In the genomic region with DNA sequence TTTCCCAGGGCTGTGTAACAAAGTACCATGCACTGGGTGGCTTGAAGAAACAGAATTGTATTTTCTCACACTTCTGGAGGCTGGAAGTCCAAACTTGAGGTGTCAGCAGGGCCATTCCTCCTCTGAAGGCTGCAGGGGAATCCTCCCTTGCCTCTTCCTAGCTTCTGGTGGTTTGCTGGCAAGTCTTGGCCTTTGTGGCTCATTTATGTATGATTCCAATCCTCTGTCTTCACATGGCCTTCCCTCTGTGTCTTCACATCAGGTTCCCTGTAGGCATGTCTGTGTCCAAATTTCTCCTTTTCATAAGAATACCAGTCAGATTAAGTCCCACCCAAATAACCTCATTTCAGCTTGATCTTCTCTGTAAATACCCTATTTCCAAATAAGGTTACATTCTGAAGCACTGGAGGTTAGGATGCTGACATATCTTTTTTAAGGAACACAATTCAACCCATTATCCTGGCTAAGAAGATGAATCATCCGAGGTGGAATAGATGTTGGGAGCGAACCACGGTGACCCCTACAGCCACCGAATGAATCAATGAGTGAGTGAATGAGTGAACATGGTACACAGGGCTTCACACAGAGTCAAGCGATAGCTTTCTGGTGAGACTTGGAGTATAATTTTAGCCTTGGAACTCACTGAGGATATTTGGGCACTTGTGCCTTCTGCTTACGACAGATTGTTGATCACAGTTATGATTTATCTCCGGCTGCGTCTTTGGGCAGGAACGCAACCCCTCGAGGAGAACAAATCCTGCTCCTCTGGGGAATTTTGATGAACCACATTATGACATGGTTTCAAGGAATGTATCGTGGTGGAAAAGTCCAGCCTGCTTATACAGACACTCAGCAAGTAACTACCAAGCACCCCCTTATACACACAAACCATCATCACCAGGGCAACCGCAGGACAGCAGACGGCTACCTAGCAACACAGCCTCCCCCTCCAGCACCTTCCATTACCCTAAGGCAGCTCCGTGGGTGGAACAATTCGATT, we compare ENCODE assay signal across 9 cellular contexts. TPM values are rescaled to one million over a fixed set of nuclear protein-coding genes. Genes with fewer than 3 reads are reported as not detected.
A peak's percentile ranks its signal among the peaks of the same experiment; 100 is the strongest.
DNase-seq lines count a peak whose midpoint lies in the region; ATAC-seq and TF ChIP-seq lines count a peak whose summit lies in the region.
"Had no signal": no experiment of that assay in that cellular context is flagged by ENCODE, and none has a peak within 500 bp of the region (broad histone marks: within the 10 kb centered on the region; RNA-seq: fewer than 3 reads in every experiment).

No MANE protein-coding gene starts in this region.

- H3K27me3 ChIP-seq in body of pancreas (no peaks in the 10 kb centered on the region), suprapubic skin (no peaks in the 10 kb centered on the region)

- intact Hi-C loops in body of pancreas (cut with DNase I) (no loop called here), OCI-LY7 (cut with micrococcal nuclease; ENCODE audit: unreplicated experiment) (no loop called here)

- H3K4me1 ChIP-seq in body of pancreas: peaks cover 4% of the 10 kb centered on the region
- peaks cover 39% of the 10 kb centered on the region for H3K4me1 ChIP-seq in suprapubic skin
- no peaks in the 10 kb centered on the region for H3K4me1 ChIP-seq in OCI-LY7 (ENCODE audit: insufficient read depth, low read length, poor library complexity, severe bottlenecking)

- no peak for TF ChIP-seq POLR2A in body of pancreas (IDR thresholded peaks at IDR 0.05)
- no peak for TF ChIP-seq POLR2A in suprapubic skin (IDR thresholded peaks at IDR 0.05)

- H3K79me2 ChIP-seq in OCI-LY7 (ENCODE audit: insufficient read depth, low read depth, low read length): no peaks in the 10 kb centered on the region

- H3K4me3 ChIP-seq in body of pancreas (no peak overlapping the region), suprapubic skin (no peak overlapping the region), OCI-LY7 (ENCODE audit: low read depth, low read length, poor library complexity, severe bottlenecking) (no peak overlapping the region)

- no TSS peak for BruUV-seq in OCI-LY7 (replicated peaks; lab: Mats Ljungman, UMichigan)

- TF ChIP-seq CTCF in body of pancreas (IDR thresholded peaks at IDR 0.05) (no peak), suprapubic skin (IDR thresholded peaks at IDR 0.05) (no peak), OCI-LY7 (conservative IDR thresholded peaks at IDR 0.05; ENCODE audit: low read length) (no peak)

- DNase-seq in HS-27A (ENCODE audit: low read depth) (peak; percentile 98), body of pancreas (peak in 1 of 4 donors; percentile 42), kidney glomerular epithelial cell (lab: John Stamatoyannopoulos, UW) (peak; percentile 99), suprapubic skin (ENCODE audit: low spot score in 2 of 2) (peak; percentile 66 to 80), OCI-LY7 (ENCODE audit: low spot score) (no peak), SHP77 (lab: John Stamatoyannopoulos, UW) (no peak)
- DNase-seq in stimulated activated CD4-positive, alpha-beta T cell treated with anti-CD3 and anti-CD28 coated beads, Interleukin-2, amount 100 ng/mL, for 48 hours: no peak
- DNase-seq: NCI-H2171 treated with DMSO at 0.1 percent for 48 hours had no signal

- peak; percentile 54 for ATAC-seq in body of pancreas
- no peak for ATAC-seq in GM21515 (IDR thresholded peaks at IDR 0.05; ENCODE audit: unreplicated experiment)

- TF ChIP-seq EP300 in suprapubic skin (IDR thresholded peaks at IDR 0.05): peak; percentile 94

- POLR2A ChIA-PET in OCI-LY7 (lab: Charles Lee): no interaction called here

- 72% methylated on average over 15 of the region's 15 CpGs for WGBS in body of pancreas, 2 donors
- 47% methylated on average over 14 of the region's 15 CpGs for WGBS in suprapubic skin

- no peaks in the 10 kb centered on the region for H4K20me1 ChIP-seq in OCI-LY7 (ENCODE audit: insufficient read depth, low read length)

- no peak overlapping the region for H2AFZ ChIP-seq in OCI-LY7 (ENCODE audit: low read length)

- CTCF ChIA-PET in OCI-LY7 (lab: Charles Lee; ENCODE audit: unreplicated experiment): no interaction called here

- no peaks in the 10 kb centered on the region for H3K9me2 ChIP-seq in OCI-LY7 (ENCODE audit: insufficient read depth, low read length)

- H3K27ac ChIP-seq in body of pancreas (no peak overlapping the region), suprapubic skin (peak overlapping the region; percentile 84), OCI-LY7 (ENCODE audit: low read depth, low read length, poor library complexity, severe bottlenecking) (no peak overlapping the region)

- H3K9me3 ChIP-seq in body of pancreas: no peaks in the 10 kb centered on the region
- no peaks in the 10 kb centered on the region for H3K9me3 ChIP-seq in suprapubic skin
- no peaks in the 10 kb centered on the region for H3K9me3 ChIP-seq in OCI-LY7 (ENCODE audit: low read length)

- no peak overlapping the region for H3K4me2 ChIP-seq in OCI-LY7 (ENCODE audit: low read length)

- H3K36me3 ChIP-seq in body of pancreas (replicated peaks in 1 of 2; ENCODE audit: insufficient read depth in 1 of 2, low read depth in 2 of 2) (no peaks in the 10 kb centered on the region), suprapubic skin (no peaks in the 10 kb centered on the region), OCI-LY7 (ENCODE audit: insufficient read depth, low read length) (no peaks in the 10 kb centered on the region)

RNA-seq across cellular contexts. Expression of a gene that starts 34.3 kb away (rescaled TPM):
- total RNA-seq in body of pancreas: 10 to 100 TPM; 16.6 to 24.4 TPM
- 100 to 1,000 TPM; 117 to 232 (median 164) TPM for total RNA-seq in suprapubic skin
- total RNA-seq in OCI-LY7 (2014; rRNA removed; shearing (Covaris generic)): not detected in 2 replicates
- total RNA-seq in OCI-LY7 (2022): 0.59 TPM in 1 of 2 replicates, not detected in the other

Comparison
In these comparisons a context has a peak if more than half of its experiments do, and no peak if none do; other contexts are left out.
1. DNase-seq: peak in HS-27A (single experiment), kidney glomerular epithelial cell (single experiment) and suprapubic skin (2 of 2); none in OCI-LY7 (single experiment), SHP77 (0 of 2) and stimulated activated CD4-positive, alpha-beta T cell treated with anti-CD3 and anti-CD28 coated beads, Interleukin-2, amount 100 ng/mL, for 48 hours (0 of 2).
2. RNA of a gene that starts 34.3 kb away (total RNA-seq): 117 to 232 TPM in suprapubic skin and 16.6 to 24.4 TPM in body of pancreas; 0.59 TPM in OCI-LY7; every median in the first group is over 10 times any median in the second.